15 cellular contexts compared by ENCODE assay signal in the genomic region with DNA sequence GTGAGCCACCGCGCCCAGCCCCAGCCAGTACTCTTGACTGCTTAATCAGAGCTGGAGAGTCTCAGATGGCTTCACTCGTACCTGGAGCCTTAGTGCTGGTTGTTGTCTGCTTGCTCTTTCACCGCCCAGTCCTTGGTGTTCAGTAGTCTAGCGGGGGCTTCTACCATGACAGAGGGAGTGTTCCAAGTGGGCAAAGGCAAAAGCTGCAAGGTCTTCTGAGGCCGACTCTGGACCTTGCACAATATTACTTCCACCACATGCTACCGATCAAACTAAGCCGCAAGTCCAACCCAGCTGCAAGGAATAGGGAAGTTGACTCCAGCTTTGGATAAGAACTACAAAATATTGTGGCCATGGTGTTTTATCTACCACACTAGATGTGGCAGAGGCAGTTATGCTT. TPM values are rescaled to one million over a fixed set of nuclear protein-coding genes. Genes with fewer than 3 reads are reported as not detected.
A peak's percentile ranks its signal among the peaks of the same experiment; 100 is the strongest.
DNase-seq lines count a peak whose midpoint lies in the region; ATAC-seq and TF ChIP-seq lines count a peak whose summit lies in the region.
"Had no signal": no experiment of that assay in that cellular context is flagged by ENCODE, and none has a peak within 500 bp of the region (broad histone marks: within the 10 kb centered on the region; RNA-seq: fewer than 3 reads in every experiment).

No MANE protein-coding gene starts in this region.

- H3K27me3 ChIP-seq in gastroesophageal sphincter (no peaks in the 10 kb centered on the region), WERI-Rb-1 (ENCODE audit: insufficient read depth, low read depth, severe bottlenecking) (no peaks in the 10 kb centered on the region)
- H3K27me3 ChIP-seq: gastrocnemius medialis, pancreas had no signal

- H3K27ac ChIP-seq in RWPE1 = 0 out of 2 replicates have a peak overlapping the region, but pooled peaks have one; percentile 9
- no peak overlapping the region for H3K27ac ChIP-seq in gastroesophageal sphincter
- H3K27ac ChIP-seq in WERI-Rb-1 = no peak overlapping the region
- H3K27ac ChIP-seq: gastrocnemius medialis, pancreas had no signal

- WGBS in gastroesophageal sphincter (ENCODE audit: low coverage in 1 of 2), 2 donors = 74 to 100% methylated on average over 2 to 6 of the region's 8 CpGs

- no peaks in the 10 kb centered on the region for H3K9me3 ChIP-seq in gastroesophageal sphincter
- no peaks in the 10 kb centered on the region for H3K9me3 ChIP-seq in WERI-Rb-1 (ENCODE audit: severe bottlenecking)
- H3K9me3 ChIP-seq: gastrocnemius medialis, pancreas had no signal

- H3K36me3 Mint-ChIP-seq in osteocyte (ENCODE audit: unreplicated experiment) = peaks cover 4% of the 10 kb centered on the region
- H3K36me3 Mint-ChIP-seq in Calu3 (ENCODE audit: insufficient read depth, unreplicated experiment) = peaks cover 5% of the 10 kb centered on the region

- TF ChIP-seq POLR2A in gastroesophageal sphincter (IDR thresholded peaks at IDR 0.05) = no peak

- no peaks in the 10 kb centered on the region for H3K27me3 Mint-ChIP-seq in osteocyte (ENCODE audit: unreplicated experiment)
- H3K27me3 Mint-ChIP-seq in Calu3 (ENCODE audit: unreplicated experiment) = no peaks in the 10 kb centered on the region

- peak; percentile 46 for ATAC-seq in gastroesophageal sphincter
- ATAC-seq: gastrocnemius medialis had no signal

- no TSS peak for BruUV-seq in Calu3 (replicated peaks; lab: Mats Ljungman, UMichigan)

- H3K4me3 Mint-ChIP-seq in osteocyte (ENCODE audit: unreplicated experiment) (no peak overlapping the region), Calu3 (ENCODE audit: low read depth, unreplicated experiment) (no peak overlapping the region)
- H3K4me3 Mint-ChIP-seq: immature natural killer cell had no signal

- H3K4me1 Mint-ChIP-seq in osteocyte (ENCODE audit: unreplicated experiment) = peaks cover 9% of the 10 kb centered on the region
- peaks cover 5% of the 10 kb centered on the region for H3K4me1 Mint-ChIP-seq in Calu3 (ENCODE audit: low read depth, unreplicated experiment)

- TF ChIP-seq EP300 in gastroesophageal sphincter (IDR thresholded peaks at IDR 0.05) = no peak

- intact Hi-C loops in Calu3 (cut with micrococcal nuclease; ENCODE audit: unreplicated experiment) = no loop called here

- DNase-seq in KBM-7 (peak; percentile 94), RWPE1 (ENCODE audit: low spot score) (no peak), osteocyte (ENCODE audit: extremely low spot score, unreplicated experiment) (peak; percentile 46), WERI-Rb-1 (no peak), NCI-H748 treated with DMSO at 0.1 percent for 48 hours (lab: John Stamatoyannopoulos, UW) (no peak), Calu3 (no peak)
- no peak for DNase-seq in activated CD8-positive, alpha-beta memory T cell treated with anti-CD3 and anti-CD28 coated beads, Interleukin-2, amount 50 U/mL, for 48 hours
- DNase-seq: activated T-cell treated with anti-CD3 and anti-CD28 coated beads for 4 hours; immature natural killer cell; NCI-H1092 treated with DMSO at 0.1 percent for 48 hours; pancreas; stimulated activated CD4-positive, alpha-beta T cell treated with anti-CD3 and anti-CD28 coated beads, Interleukin-12 subunit alpha, Interleukin-12 subunit beta, amount 100 ng/mL, for 4 hours; T-helper 1 cell had no signal

- POLR2A ChIA-PET in RWPE1 (lab: Yijun Ruan, JAX; ENCODE audit: low non-redundant PET) = no interaction called here

- no peak for TF ChIP-seq CTCF in RWPE1 (conservative IDR thresholded peaks at IDR 0.05; ENCODE audit: low read depth)
- no peak for TF ChIP-seq CTCF in gastroesophageal sphincter (IDR thresholded peaks at IDR 0.05)
- TF ChIP-seq CTCF in osteocyte (IDR thresholded peaks at IDR 0.05) = no peak
- TF ChIP-seq CTCF in WERI-Rb-1 (IDR thresholded peaks at IDR 0.05; ENCODE audit: low read depth, low read length) = no peak
- TF ChIP-seq CTCF in Calu3 (IDR thresholded peaks at IDR 0.05; ENCODE audit: unreplicated experiment) = no peak

- H3K4me3 ChIP-seq in gastroesophageal sphincter = no peak overlapping the region
- no peak overlapping the region for H3K4me3 ChIP-seq in WERI-Rb-1 (ENCODE audit: low read depth, low read length)
- H3K4me3 ChIP-seq: gastrocnemius medialis, pancreas had no signal

- in situ Hi-C loops in KBM-7 (cut with MboI; ENCODE audit: low pct_unique_long_range_greater_than_20kb, low sequenced_read_pairs) = loop anchor here (25.0 kb wide), 1 partner anchor 409 kb away; a partner anchor contains a TSS

- H3K4me1 ChIP-seq in gastroesophageal sphincter = peaks cover 0 to 30% (median 0%) of the 10 kb centered on the region in 3 donors

- H3K9me3 Mint-ChIP-seq in osteocyte (ENCODE audit: unreplicated experiment) = no peaks in the 10 kb centered on the region
- H3K9me3 Mint-ChIP-seq in Calu3 (ENCODE audit: low read depth, unreplicated experiment) = no peaks in the 10 kb centered on the region
- H3K9me3 Mint-ChIP-seq: immature natural killer cell had no signal

- CTCF ChIA-PET in RWPE1 (lab: Yijun Ruan, JAX) = interaction anchor here (0.6 kb wide), 1 partner anchor 27 kb away, joined by 5 read pairs; no protein-coding TSS in a partner anchor
- CTCF ChIA-PET in Calu3 (lab: Charles Lee) = interaction anchor here (0.7 to 1.1 kb wide), 2 partner anchors 11 to 68 kb away, joined by 3 read pairs; no protein-coding TSS in a partner anchor

- H3K27ac Mint-ChIP-seq in osteocyte (ENCODE audit: unreplicated experiment) (no peak overlapping the region), Calu3 (ENCODE audit: unreplicated experiment) (no peak overlapping the region)

- H3K36me3 ChIP-seq in gastroesophageal sphincter = peaks cover 0 to 16% of the 10 kb centered on the region in 2 donors
- 0 out of 2 replicates have a peak, but pooled peaks cover 3% of the 10 kb centered on the region for H3K36me3 ChIP-seq in WERI-Rb-1
- H3K36me3 ChIP-seq: gastrocnemius medialis, pancreas had no signal

RNA-seq across cellular contexts. Expression of a gene that starts 6.6 kb away (rescaled TPM):
- total RNA-seq in gastroesophageal sphincter (10 to 100 TPM; 40.6 to 55.7 (median 54.7) TPM), osteocyte (45.5 and 52.3 TPM in 2 replicates), Calu3 (2022) (80.4 and 84.3 TPM in 2 replicates)

RNA-seq across cellular contexts. Expression of a gene that starts 52.7 kb away (rescaled TPM):
- 1 to 10 TPM in 2 of 4 donors, under 1 TPM in 2; 0.35 to 4.9 (median 2.4) TPM for total RNA-seq in gastroesophageal sphincter
- total RNA-seq in osteocyte = 4.2 and 4.6 TPM in 2 replicates
- total RNA-seq in Calu3 (2022) = 5.4 and 6.5 TPM in 2 replicates

Comparison
In these comparisons a context has a peak if more than half of its experiments do, and no peak if none do; other contexts are left out.
1. DNase-seq: peak in KBM-7 (single experiment) and osteocyte (single experiment); none in RWPE1 (single experiment), WERI-Rb-1 (single experiment), activated CD8-positive, alpha-beta memory T cell treated with anti-CD3 and anti-CD28 coated beads, Interleukin-2, amount 50 U/mL, for 48 hours (single experiment), NCI-H748 treated with DMSO at 0.1 percent for 48 hours (single experiment) and Calu3 (single experiment).